ENCODE assay signal across 8 cellular contexts in genomic region chr15:52208306-52208946, GRCh38. TPM values are rescaled to one million over a fixed set of nuclear protein-coding genes. Genes with fewer than 3 reads are reported as not detected.
DNase-seq lines count a peak whose midpoint lies in the region; ATAC-seq and TF ChIP-seq lines count a peak whose summit lies in the region.

No MANE protein-coding gene starts in this region.

- intact Hi-C loops in Panc1 (cut with micrococcal nuclease; ENCODE audit: unreplicated experiment): no loop called here
- intact Hi-C loops in uterus (cut with DNase I; ENCODE audit: low total_unique reads): no loop called here

- in situ Hi-C loops in Panc1 (cut with HindIII; ENCODE audit: low pct_unique_long_range_greater_than_20kb, low sequenced_read_pairs): no loop called here

- H3K9me3 ChIP-seq in Panc1 (ENCODE audit: control insufficient read depth, insufficient read depth, low read depth, low read length) (no peaks in the 10 kb centered on the region), uterus (no peaks in the 10 kb centered on the region)

- CTCF ChIA-PET in Panc1 (lab: Charles Lee): interaction anchor here (0.5 to 1.1 kb wide), 8 partner anchors 8 to 591 kb away, joined by 3 to 10 read pairs (median 5); no protein-coding TSS in a partner anchor

- H3K36me3 ChIP-seq in Panc1 (ENCODE audit: control insufficient read depth, insufficient read depth, low read length): peaks cover 4% of the 10 kb centered on the region
- no peaks in the 10 kb centered on the region for H3K36me3 ChIP-seq in uterus

- H3K4me1 ChIP-seq in Panc1 (ENCODE audit: control insufficient read depth, insufficient read depth, low read length) (no peaks in the 10 kb centered on the region), uterus (no peaks in the 10 kb centered on the region)

- ATAC-seq in HG03558 (IDR thresholded peaks at IDR 0.05; ENCODE audit: extremely low read depth, unreplicated experiment): peak; percentile 63
- ATAC-seq in Panc1: peak; percentile 86
- peak; percentile 83 to 94 for ATAC-seq in activated T-cell treated with anti-CD3 and anti-CD28 coated beads, Interleukin-2, amount 50 U/mL, for 4 hours

- H3K27me3 ChIP-seq in Panc1 (ENCODE audit: control insufficient read depth, insufficient read depth, low read length) (no peaks in the 10 kb centered on the region), uterus (no peaks in the 10 kb centered on the region)

- H3K27me3 Mint-ChIP-seq in activated T-cell treated with anti-CD3 and anti-CD28 coated beads, Interleukin-2, amount 50 U/mL, for 4 hours (ENCODE audit: low read depth): no peaks in the 10 kb centered on the region

- H3K27ac ChIP-seq in Panc1 (ENCODE audit: low read length): no peak overlapping the region
- no peak overlapping the region for H3K27ac ChIP-seq in uterus

- peaks cover 2% of the 10 kb centered on the region for H3K36me3 Mint-ChIP-seq in activated T-cell treated with anti-CD3 and anti-CD28 coated beads, Interleukin-2, amount 50 U/mL, for 4 hours (ENCODE audit: insufficient read depth)

- POLR2A ChIA-PET in Panc1 (lab: Charles Lee): no interaction called here

- no peaks in the 10 kb centered on the region for H3K4me1 Mint-ChIP-seq in activated T-cell treated with anti-CD3 and anti-CD28 coated beads, Interleukin-2, amount 50 U/mL, for 4 hours (ENCODE audit: low read depth)

- H3K4me3 ChIP-seq in Panc1 (ENCODE audit: low read depth in 2 of 2, low read length in 2 of 2) (no peak overlapping the region), fibroblast of the aortic adventitia (ENCODE audit: low read depth, low read length) (no peak overlapping the region), uterus (no peak overlapping the region)

- BruUV-seq in Panc1 (replicated peaks; lab: Mats Ljungman, UMichigan): no TSS peak

- no peak for TF ChIP-seq POLR2A in uterus (IDR thresholded peaks at IDR 0.05)

- no peaks in the 10 kb centered on the region for H3K9me3 Mint-ChIP-seq in activated T-cell treated with anti-CD3 and anti-CD28 coated beads, Interleukin-2, amount 50 U/mL, for 4 hours

- peak; percentile 86 for TF ChIP-seq CTCF in Panc1 (IDR thresholded peaks at IDR 0.05)
- TF ChIP-seq CTCF in fibroblast of the aortic adventitia (IDR thresholded peaks at IDR 0.05; ENCODE audit: insufficient read depth, low read length): peak; percentile 82
- peak in 3 of 4 experiments; percentile 20 to 56 (median 53) for TF ChIP-seq CTCF in uterus (IDR thresholded peaks at IDR 0.05)

- H3K4me3 Mint-ChIP-seq in activated T-cell treated with anti-CD3 and anti-CD28 coated beads, Interleukin-2, amount 50 U/mL, for 4 hours: no peak overlapping the region

- DNase-seq in CD1c-positive myeloid dendritic cell (ENCODE audit: extremely low spot score): peak; percentile 64
- peak; percentile 52 for DNase-seq in GM19240 (ENCODE audit: insufficient read length, low spot score)
- DNase-seq in Panc1 (ENCODE audit: low read depth, low spot score): no peak
- DNase-seq in activated T-cell treated with anti-CD3 and anti-CD28 coated beads, Interleukin-2, amount 50 U/mL, for 4 hours: peak; percentile 68
- peak; percentile 68 for DNase-seq in fibroblast of the aortic adventitia (ENCODE audit: low read depth)
- peak; percentile 62 for DNase-seq in pons (ENCODE audit: low spot score)
- DNase-seq in uterus: peak; percentile 40 to 41

RNA-seq across cellular contexts. Expression of gene GNB5, which starts 17.2 kb away (rescaled TPM):
- 58.7 TPM for total RNA-seq in Panc1 (2021; ENCODE audit: unreplicated experiment)
- 93.5 TPM for polyA plus RNA-seq in Panc1 (2012; ENCODE audit: insufficient read length)
- 10 to 100 TPM in 1 of 3 donors, 1 to 10 TPM in 2; 9.0 to 12.8 (median 10.0) TPM for total RNA-seq in activated T-cell treated with anti-CD3 and anti-CD28 coated beads, Interleukin-2, amount 50 U/mL, for 4 hours
- 13.9 and 24.0 TPM in 2 replicates for total RNA-seq in fibroblast of the aortic adventitia (ENCODE audit: low replicate concordance)
- 10 to 100 TPM; 28.4 to 73.8 (median 48.8) TPM for total RNA-seq in uterus
